Comparison of ENCODE assay signal across 28 cellular contexts in genomic region chr15:62877276-62877857, GRCh38.
A peak's percentile ranks its signal among the peaks of the same experiment; 100 is the strongest.
DNase-seq lines count a peak whose midpoint lies in the region; ATAC-seq, FAIRE-seq and TF ChIP-seq lines count a peak whose summit lies in the region.
"Had no signal": no experiment of that assay in that cellular context is flagged by ENCODE, and none has a peak within 500 bp of the region (broad histone marks: within the 10 kb centered on the region; RNA-seq: fewer than 3 reads in every experiment).

No MANE protein-coding gene starts in this region.

- no peaks in the 10 kb centered on the region for H3K36me3 ChIP-seq in astrocyte (ENCODE audit: insufficient read depth, low read length)
- H3K36me3 ChIP-seq in muscle layer of duodenum (ENCODE audit: control insufficient read depth in 1 of 2, insufficient read depth in 2 of 2, low read length in 2 of 2): no peaks in the 10 kb centered on the region
- H3K36me3 ChIP-seq: BLaER1 treated with 17β-estradiol and CSF1 and Interleukin-3, amounts not matched to agents 10 nM and 100 nM; left lung; thyroid gland had no signal

- no peak overlapping the region for H3K4me3 Mint-ChIP-seq in astrocyte (ENCODE audit: unreplicated experiment)
- no peak overlapping the region for H3K4me3 Mint-ChIP-seq in activated CD4-positive, alpha-beta T cell treated with anti-CD3 and anti-CD28 coated beads, Interleukin-2, amount 10 ng/mL, durations not matched to agents 24 days and 14 days
- H3K4me3 Mint-ChIP-seq: activated naive CD4-positive, alpha-beta T cell treated with anti-CD3 and anti-CD28 coated beads, Interleukin-2, amount 50 U/mL, for 24 hours; activated T-cell treated with anti-CD3 and anti-CD28 coated beads, Interleukin-2, amount 50 U/mL, for 72 hours; H9; immature natural killer cell; mesothelial cell of epicardium; natural killer cell treated with Interleukin-12 subunit alpha and Interleukin-12 subunit beta and Interleukin-15 and Interleukin-18, amount 100 ng/mL, for 72 hours had no signal

- H3K79me2 ChIP-seq in astrocyte (ENCODE audit: insufficient read depth, low read length): no peaks in the 10 kb centered on the region
- H3K79me2 ChIP-seq: parathyroid adenoma had no signal

- H3K4me2 ChIP-seq in astrocyte (ENCODE audit: low read length): no peak overlapping the region
- H3K4me2 ChIP-seq: BLaER1 treated with 17β-estradiol and CSF1 and Interleukin-3, amounts not matched to agents 10 nM and 100 nM had no signal

- H3K36me3 Mint-ChIP-seq in astrocyte (ENCODE audit: low read depth, unreplicated experiment): no peaks in the 10 kb centered on the region
- H3K36me3 Mint-ChIP-seq in activated CD4-positive, alpha-beta T cell treated with anti-CD3 and anti-CD28 coated beads, Interleukin-2, amount 10 ng/mL, durations not matched to agents 24 days and 14 days (ENCODE audit: low read depth): no peaks in the 10 kb centered on the region
- H3K36me3 Mint-ChIP-seq: activated naive CD4-positive, alpha-beta T cell treated with anti-CD3 and anti-CD28 coated beads, Interleukin-2, amount 50 U/mL, for 24 hours; immature natural killer cell; mesothelial cell of epicardium; natural killer cell treated with Interleukin-12 subunit alpha and Interleukin-12 subunit beta and Interleukin-15 and Interleukin-18, amount 100 ng/mL, for 72 hours had no signal

- H3K27me3 ChIP-seq in astrocyte (ENCODE audit: insufficient read depth, low read length) (no peaks in the 10 kb centered on the region), muscle layer of duodenum (ENCODE audit: low read depth, low read length) (no peaks in the 10 kb centered on the region)
- H3K27me3 ChIP-seq: BLaER1 treated with 17β-estradiol and CSF1 and Interleukin-3, amounts not matched to agents 10 nM and 100 nM; left lung; thyroid gland had no signal

- H3K4me3 ChIP-seq in astrocyte (ENCODE audit: insufficient read depth, low read depth, low read length): no peak overlapping the region
- no peak overlapping the region for H3K4me3 ChIP-seq in muscle layer of duodenum (ENCODE audit: low read depth in 1 of 2, low read length in 2 of 2)
- H3K4me3 ChIP-seq: BLaER1 treated with 17β-estradiol and CSF1 and Interleukin-3, amounts not matched to agents 10 nM and 100 nM; left lung; thyroid gland had no signal

- peak overlapping the region; percentile 42 for H3K27ac Mint-ChIP-seq in astrocyte (ENCODE audit: unreplicated experiment)
- H3K27ac Mint-ChIP-seq in activated CD4-positive, alpha-beta T cell treated with anti-CD3 and anti-CD28 coated beads, Interleukin-2, amount 10 ng/mL, durations not matched to agents 24 days and 14 days: no peak overlapping the region
- H3K27ac Mint-ChIP-seq: activated naive CD4-positive, alpha-beta T cell treated with anti-CD3 and anti-CD28 coated beads, Interleukin-2, amount 50 U/mL, for 24 hours; activated T-cell treated with anti-CD3 and anti-CD28 coated beads, Interleukin-2, amount 50 U/mL, for 72 hours; H9; immature natural killer cell; mesothelial cell of epicardium; natural killer cell treated with Interleukin-12 subunit alpha and Interleukin-12 subunit beta and Interleukin-15 and Interleukin-18, amount 100 ng/mL, for 72 hours had no signal

- intact Hi-C loops in activated CD4-positive, alpha-beta T cell treated with anti-CD3 and anti-CD28 coated beads, Interleukin-2, amount 10 ng/mL, durations not matched to agents 24 days and 14 days (cut with micrococcal nuclease): no loop called here

- no peak overlapping the region for H3K9ac ChIP-seq in astrocyte (ENCODE audit: low read length)
- H3K9ac ChIP-seq: BLaER1 treated with 17β-estradiol and CSF1 and Interleukin-3, amounts not matched to agents 10 nM and 100 nM; parathyroid adenoma had no signal

- no peaks in the 10 kb centered on the region for H4K20me1 ChIP-seq in astrocyte (ENCODE audit: insufficient read depth, low read length)
- H4K20me1 ChIP-seq: BLaER1 treated with 17β-estradiol and CSF1 and Interleukin-3, amounts not matched to agents 10 nM and 100 nM had no signal

- H3K9me3 ChIP-seq in astrocyte (ENCODE audit: insufficient read depth, low read depth, low read length) (no peaks in the 10 kb centered on the region), muscle layer of duodenum (ENCODE audit: control insufficient read depth in 1 of 2, low read length in 2 of 2) (no peaks in the 10 kb centered on the region)
- H3K9me3 ChIP-seq: BLaER1 treated with 17β-estradiol and CSF1 and Interleukin-3, amounts not matched to agents 10 nM and 100 nM; left lung; thyroid gland had no signal

- TF ChIP-seq CTCF in astrocyte (IDR thresholded peaks at IDR 0.05; ENCODE audit: insufficient read depth, low read depth, low read length) (no peak), omental fat pad (IDR thresholded peaks at IDR 0.05) (no peak)

- H3K9me3 Mint-ChIP-seq in astrocyte (ENCODE audit: unreplicated experiment): peaks cover 6% of the 10 kb centered on the region
- H3K9me3 Mint-ChIP-seq in activated CD4-positive, alpha-beta T cell treated with anti-CD3 and anti-CD28 coated beads, Interleukin-2, amount 10 ng/mL, durations not matched to agents 24 days and 14 days: no peaks in the 10 kb centered on the region
- H3K9me3 Mint-ChIP-seq: activated naive CD4-positive, alpha-beta T cell treated with anti-CD3 and anti-CD28 coated beads, Interleukin-2, amount 50 U/mL, for 24 hours; activated T-cell treated with anti-CD3 and anti-CD28 coated beads, Interleukin-2, amount 50 U/mL, for 72 hours; H9; immature natural killer cell; mesothelial cell of epicardium; natural killer cell treated with Interleukin-12 subunit alpha and Interleukin-12 subunit beta and Interleukin-15 and Interleukin-18, amount 100 ng/mL, for 72 hours had no signal

- peaks cover 6% of the 10 kb centered on the region for H3K4me1 ChIP-seq in astrocyte (ENCODE audit: insufficient read depth, low read length)
- peaks cover 0 to 37% of the 10 kb centered on the region in 2 donors for H3K4me1 ChIP-seq in muscle layer of duodenum (ENCODE audit: control insufficient read depth in 1 of 2, insufficient read depth in 2 of 2, low read length in 2 of 2)
- H3K4me1 ChIP-seq: parathyroid adenoma, thyroid gland had no signal

- H2AFZ ChIP-seq in astrocyte (ENCODE audit: low read depth, low read length): no peak overlapping the region
- H2AFZ ChIP-seq: parathyroid adenoma had no signal

- no peak overlapping the region for H3K27ac ChIP-seq in astrocyte (ENCODE audit: low read depth, low read length)
- peak overlapping the region; percentile 6 for H3K27ac ChIP-seq in muscle layer of duodenum (ENCODE audit: low read length)
- H3K27ac ChIP-seq: BLaER1 treated with 17β-estradiol and CSF1 and Interleukin-3, amounts not matched to agents 10 nM and 100 nM; left lung; parathyroid adenoma; RWPE1; thyroid gland had no signal

- H3K4me1 Mint-ChIP-seq in astrocyte (ENCODE audit: low read depth, unreplicated experiment): peaks cover 24% of the 10 kb centered on the region
- peaks cover 9% of the 10 kb centered on the region for H3K4me1 Mint-ChIP-seq in activated CD4-positive, alpha-beta T cell treated with anti-CD3 and anti-CD28 coated beads, Interleukin-2, amount 10 ng/mL, durations not matched to agents 24 days and 14 days
- H3K4me1 Mint-ChIP-seq: immature natural killer cell had no signal

- FAIRE-seq in astrocyte (lab: Jason Lieb, UNC): no peak
- FAIRE-seq: GM12891 had no signal

- H3K27me3 Mint-ChIP-seq in astrocyte (ENCODE audit: low read depth, unreplicated experiment): no peaks in the 10 kb centered on the region
- peaks cover 18% of the 10 kb centered on the region for H3K27me3 Mint-ChIP-seq in activated CD4-positive, alpha-beta T cell treated with anti-CD3 and anti-CD28 coated beads, Interleukin-2, amount 10 ng/mL, durations not matched to agents 24 days and 14 days

- DNase-seq in DMS53 (lab: John Stamatoyannopoulos, UW): peak; percentile 93
- DNase-seq in NCI-H146 (lab: John Stamatoyannopoulos, UW): peak; percentile 75
- no peak for DNase-seq in astrocyte (ENCODE audit: low read depth)
- no peak for DNase-seq in omental fat pad (ENCODE audit: low spot score)
- DNase-seq in stimulated activated CD4-positive, alpha-beta T cell treated with anti-CD3 and anti-CD28 coated beads, Interleukin-2, amount 100 ng/mL, for 48 hours: no peak
- DNase-seq in activated CD4-positive, alpha-beta T cell treated with anti-CD3 and anti-CD28 coated beads, Interleukin-2, amount 10 ng/mL, durations not matched to agents 24 days and 14 days: no peak
- DNase-seq: activated CD4-positive, alpha-beta T cell treated with anti-CD3 and anti-CD28 coated beads for 4 hours; activated T-cell treated with anti-CD3 and anti-CD28 coated beads, Interleukin-2, amount 50 U/mL, for 72 hours; foreskin fibroblast; H9; immature natural killer cell; Karpas-422; left lung; NCI-H187 treated with DMSO at 0.1 percent for 48 hours; NCI-H446 treated with DMSO at 0.1 percent for 48 hours; stimulated activated naive CD8-positive, alpha-beta T cell treated with anti-CD3 and anti-CD28 coated beads, Interleukin-15, Interleukin-2, amounts not matched to agents 100 U/mL and 50 U/mL, for 24 hours; thyroid gland had no signal

- ATAC-seq in omental fat pad (ENCODE audit: low FRiP score): no peak
- no peak for ATAC-seq in HG02884 (IDR thresholded peaks at IDR 0.05; ENCODE audit: unreplicated experiment)
- ATAC-seq: activated T-cell treated with anti-CD3 and anti-CD28 coated beads, Interleukin-2, amount 50 U/mL, for 72 hours; left lung; natural killer cell treated with Interleukin-12 subunit alpha and Interleukin-12 subunit beta and Interleukin-15 and Interleukin-18, amount 100 ng/mL, for 72 hours; right cardiac atrium; SK-N-SH treated with all-trans-retinoic acid at 6 μM for 48 hours; stimulated activated naive CD8-positive, alpha-beta T cell treated with anti-CD3 and anti-CD28 coated beads, Interleukin-15, Interleukin-2, amounts not matched to agents 100 U/mL and 50 U/mL, for 24 hours had no signal

Comparison
In these comparisons a context has a peak if more than half of its experiments do, and no peak if none do; other contexts are left out.
1. DNase-seq: peak in DMS53 (single experiment) and NCI-H146 (single experiment); none in astrocyte (single experiment), omental fat pad (single experiment), stimulated activated CD4-positive, alpha-beta T cell treated with anti-CD3 and anti-CD28 coated beads, Interleukin-2, amount 100 ng/mL, for 48 hours (0 of 2) and activated CD4-positive, alpha-beta T cell treated with anti-CD3 and anti-CD28 coated beads, Interleukin-2, amount 10 ng/mL, durations not matched to agents 24 days and 14 days (single experiment).